ENCODE assay signal across 2 cellular contexts in the genomic region with DNA sequence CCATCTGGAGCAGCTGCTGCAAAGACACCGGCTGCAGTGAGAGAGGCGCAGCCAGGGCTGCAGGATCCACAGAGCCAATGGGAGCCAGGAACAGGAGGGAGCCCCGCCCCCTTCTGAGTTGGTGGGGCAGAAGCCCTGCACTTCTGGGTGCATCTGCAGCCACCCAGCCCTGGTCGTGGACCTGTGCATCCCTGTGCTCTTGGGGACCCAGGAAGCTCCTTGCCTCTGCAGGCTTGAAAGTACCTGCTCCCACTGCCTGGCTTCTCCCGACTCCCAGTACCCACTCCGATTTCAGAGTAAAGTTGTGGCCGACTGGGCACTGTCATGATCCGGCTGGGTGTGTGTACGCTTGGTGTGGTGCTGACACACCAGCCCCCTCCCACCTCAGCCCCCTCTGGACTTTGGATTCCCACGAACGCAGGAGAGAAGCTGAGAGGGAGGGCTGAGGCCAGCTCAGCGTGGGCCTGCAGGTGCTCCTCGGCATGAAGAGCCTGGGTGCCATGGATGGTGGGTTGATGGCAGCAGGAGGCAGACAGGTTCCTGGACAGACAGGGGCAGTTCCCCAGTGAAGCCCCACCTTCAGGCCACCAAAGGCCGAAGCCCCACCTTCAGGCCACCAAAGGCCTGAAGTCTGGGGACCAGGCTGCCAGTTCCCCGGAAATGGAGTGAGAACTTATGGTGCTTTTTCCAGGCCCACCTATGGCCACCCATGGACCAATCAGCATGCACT.
TF ChIP-seq lines count a peak whose summit lies in the region.

No MANE protein-coding gene starts in this region.

TF ChIP-seq in GM23338, 12 proteins besides CTCF, POLR2A, EP300 and RAD21 (continues in another document):
- TF ChIP-seq POLR2AphosphoS5 (IDR thresholded peaks at IDR 0.05; ENCODE audit: low read depth): no peak
- no peak for TF ChIP-seq NANOG (IDR thresholded peaks at IDR 0.05; ENCODE audit: borderline replicate concordance)
- no peak for TF ChIP-seq ZNF114 (CRISPR knock-in tag; IDR thresholded peaks at IDR 0.05)
- TF ChIP-seq CREB1 (CRISPR knock-in tag; IDR thresholded peaks at IDR 0.05; ENCODE audit: low read depth): no peak
- TF ChIP-seq STAT1 (IDR thresholded peaks at IDR 0.05; ENCODE audit: unreplicated experiment): no peak
- TF ChIP-seq ZNF331 (CRISPR knock-in tag; IDR thresholded peaks at IDR 0.05; ENCODE audit: low read depth): no peak
- no peak for TF ChIP-seq EZH2phosphoT487 (IDR thresholded peaks at IDR 0.05; ENCODE audit: unreplicated experiment)
- TF ChIP-seq, protein P1, sequence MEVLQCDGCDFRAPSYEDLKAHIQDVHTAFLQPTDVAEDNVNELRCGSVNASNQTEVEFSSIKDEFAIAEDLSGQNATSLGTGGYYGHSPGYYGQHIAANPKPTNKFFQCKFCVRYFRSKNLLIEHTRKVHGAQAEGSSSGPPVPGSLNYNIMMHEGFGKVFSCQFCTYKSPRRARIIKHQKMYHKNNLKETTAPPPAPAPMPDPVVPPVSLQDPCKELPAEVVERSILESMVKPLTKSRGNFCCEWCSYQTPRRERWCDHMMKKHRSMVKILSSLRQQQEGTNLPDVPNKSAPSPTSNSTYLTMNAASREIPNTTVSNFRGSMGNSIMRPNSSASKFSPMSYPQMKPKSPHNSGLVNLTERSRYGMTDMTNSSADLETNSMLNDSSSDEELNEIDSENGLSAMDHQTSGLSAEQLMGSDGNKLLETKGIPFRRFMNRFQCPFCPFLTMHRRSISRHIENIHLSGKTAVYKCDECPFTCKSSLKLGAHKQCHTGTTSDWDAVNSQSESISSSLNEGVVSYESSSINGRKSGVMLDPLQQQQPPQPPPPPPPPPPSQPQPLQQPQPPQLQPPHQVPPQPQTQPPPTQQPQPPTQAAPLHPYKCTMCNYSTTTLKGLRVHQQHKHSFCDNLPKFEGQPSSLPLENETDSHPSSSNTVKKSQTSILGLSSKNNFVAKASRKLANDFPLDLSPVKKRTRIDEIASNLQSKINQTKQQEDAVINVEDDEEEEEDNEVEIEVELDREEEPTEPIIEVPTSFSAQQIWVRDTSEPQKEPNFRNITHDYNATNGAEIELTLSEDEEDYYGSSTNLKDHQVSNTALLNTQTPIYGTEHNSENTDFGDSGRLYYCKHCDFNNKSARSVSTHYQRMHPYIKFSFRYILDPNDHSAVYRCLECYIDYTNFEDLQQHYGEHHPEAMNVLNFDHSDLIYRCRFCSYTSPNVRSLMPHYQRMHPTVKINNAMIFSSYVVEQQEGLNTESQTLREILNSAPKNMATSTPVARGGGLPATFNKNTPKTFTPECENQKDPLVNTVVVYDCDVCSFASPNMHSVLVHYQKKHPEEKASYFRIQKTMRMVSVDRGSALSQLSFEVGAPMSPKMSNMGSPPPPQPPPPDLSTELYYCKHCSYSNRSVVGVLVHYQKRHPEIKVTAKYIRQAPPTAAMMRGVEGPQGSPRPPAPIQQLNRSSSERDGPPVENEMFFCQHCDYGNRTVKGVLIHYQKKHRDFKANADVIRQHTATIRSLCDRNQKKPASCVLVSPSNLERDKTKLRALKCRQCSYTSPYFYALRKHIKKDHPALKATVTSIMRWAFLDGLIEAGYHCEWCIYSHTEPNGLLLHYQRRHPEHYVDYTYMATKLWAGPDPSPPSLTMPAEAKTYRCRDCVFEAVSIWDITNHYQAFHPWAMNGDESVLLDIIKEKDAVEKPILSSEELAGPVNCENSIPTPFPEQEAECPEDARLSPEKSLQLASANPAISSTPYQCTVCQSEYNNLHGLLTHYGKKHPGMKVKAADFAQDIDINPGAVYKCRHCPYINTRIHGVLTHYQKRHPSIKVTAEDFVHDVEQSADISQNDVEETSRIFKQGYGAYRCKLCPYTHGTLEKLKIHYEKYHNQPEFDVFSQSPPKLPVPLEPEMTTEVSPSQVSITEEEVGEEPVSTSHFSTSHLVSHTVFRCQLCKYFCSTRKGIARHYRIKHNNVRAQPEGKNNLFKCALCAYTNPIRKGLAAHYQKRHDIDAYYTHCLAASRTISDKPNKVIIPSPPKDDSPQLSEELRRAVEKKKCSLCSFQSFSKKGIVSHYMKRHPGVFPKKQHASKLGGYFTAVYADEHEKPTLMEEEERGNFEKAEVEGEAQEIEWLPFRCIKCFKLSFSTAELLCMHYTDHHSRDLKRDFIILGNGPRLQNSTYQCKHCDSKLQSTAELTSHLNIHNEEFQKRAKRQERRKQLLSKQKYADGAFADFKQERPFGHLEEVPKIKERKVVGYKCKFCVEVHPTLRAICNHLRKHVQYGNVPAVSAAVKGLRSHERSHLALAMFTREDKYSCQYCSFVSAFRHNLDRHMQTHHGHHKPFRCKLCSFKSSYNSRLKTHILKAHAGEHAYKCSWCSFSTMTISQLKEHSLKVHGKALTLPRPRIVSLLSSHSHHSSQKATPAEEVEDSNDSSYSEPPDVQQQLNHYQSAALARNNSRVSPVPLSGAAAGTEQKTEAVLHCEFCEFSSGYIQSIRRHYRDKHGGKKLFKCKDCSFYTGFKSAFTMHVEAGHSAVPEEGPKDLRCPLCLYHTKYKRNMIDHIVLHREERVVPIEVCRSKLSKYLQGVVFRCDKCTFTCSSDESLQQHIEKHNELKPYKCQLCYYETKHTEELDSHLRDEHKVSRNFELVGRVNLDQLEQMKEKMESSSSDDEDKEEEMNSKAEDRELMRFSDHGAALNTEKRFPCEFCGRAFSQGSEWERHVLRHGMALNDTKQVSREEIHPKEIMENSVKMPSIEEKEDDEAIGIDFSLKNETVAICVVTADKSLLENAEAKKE (CRISPR knock-in tag; IDR thresholded peaks at IDR 0.05): no peak
- TF ChIP-seq, protein P2, sequence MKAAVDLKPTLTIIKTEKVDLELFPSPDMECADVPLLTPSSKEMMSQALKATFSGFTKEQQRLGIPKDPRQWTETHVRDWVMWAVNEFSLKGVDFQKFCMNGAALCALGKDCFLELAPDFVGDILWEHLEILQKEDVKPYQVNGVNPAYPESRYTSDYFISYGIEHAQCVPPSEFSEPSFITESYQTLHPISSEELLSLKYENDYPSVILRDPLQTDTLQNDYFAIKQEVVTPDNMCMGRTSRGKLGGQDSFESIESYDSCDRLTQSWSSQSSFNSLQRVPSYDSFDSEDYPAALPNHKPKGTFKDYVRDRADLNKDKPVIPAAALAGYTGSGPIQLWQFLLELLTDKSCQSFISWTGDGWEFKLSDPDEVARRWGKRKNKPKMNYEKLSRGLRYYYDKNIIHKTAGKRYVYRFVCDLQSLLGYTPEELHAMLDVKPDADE (IDR thresholded peaks at IDR 0.05): no peak
- no peak for TF ChIP-seq EZH2 (IDR thresholded peaks at IDR 0.05; ENCODE audit: low read depth, unreplicated experiment)
- TF ChIP-seq JUNB (IDR thresholded peaks at IDR 0.05; ENCODE audit: unreplicated experiment): no peak

TF ChIP-seq in HepG2, 621 proteins besides CTCF, POLR2A, EP300 and RAD21:
- TF ChIP-seq HNRNPUL1 (IDR thresholded peaks at IDR 0.05; ENCODE audit: low read depth, low read length) (no peak), ZNF788 (CRISPR knock-in tag; IDR thresholded peaks at IDR 0.05; ENCODE audit: borderline replicate concordance) (no peak), RBAK (CRISPR knock-in tag; IDR thresholded peaks at IDR 0.05) (no peak), SP1 (IDR thresholded peaks at IDR 0.05) (no peak), SP1 (CRISPR knock-in tag; IDR thresholded peaks at IDR 0.05) (no peak), HCFC1 (IDR thresholded peaks at IDR 0.05; ENCODE audit: low read depth, low read length) (no peak), NFIC (IDR thresholded peaks at IDR 0.05; ENCODE audit: low read length) (no peak), TOE1 (CRISPR knock-in tag; IDR thresholded peaks at IDR 0.05) (no peak), ZNF296 (CRISPR knock-in tag; conservative IDR thresholded peaks at IDR 0.05) (no peak), TP53 (CRISPR knock-in tag; conservative IDR thresholded peaks at IDR 0.05) (no peak), ZNF703 (CRISPR knock-in tag; IDR thresholded peaks at IDR 0.05; ENCODE audit: borderline replicate concordance) (no peak), ZMYM2 (CRISPR knock-in tag; IDR thresholded peaks at IDR 0.05) (no peak), ZNF232 (CRISPR knock-in tag; IDR thresholded peaks at IDR 0.05; ENCODE audit: borderline replicate concordance) (no peak), ZBTB42 (CRISPR knock-in tag; IDR thresholded peaks at IDR 0.05) (no peak), THAP8 (CRISPR knock-in tag; IDR thresholded peaks at IDR 0.05; ENCODE audit: borderline replicate concordance) (no peak), RARG (CRISPR knock-in tag; IDR thresholded peaks at IDR 0.05; ENCODE audit: low read depth) (no peak)
- TF ChIP-seq, protein P3, sequence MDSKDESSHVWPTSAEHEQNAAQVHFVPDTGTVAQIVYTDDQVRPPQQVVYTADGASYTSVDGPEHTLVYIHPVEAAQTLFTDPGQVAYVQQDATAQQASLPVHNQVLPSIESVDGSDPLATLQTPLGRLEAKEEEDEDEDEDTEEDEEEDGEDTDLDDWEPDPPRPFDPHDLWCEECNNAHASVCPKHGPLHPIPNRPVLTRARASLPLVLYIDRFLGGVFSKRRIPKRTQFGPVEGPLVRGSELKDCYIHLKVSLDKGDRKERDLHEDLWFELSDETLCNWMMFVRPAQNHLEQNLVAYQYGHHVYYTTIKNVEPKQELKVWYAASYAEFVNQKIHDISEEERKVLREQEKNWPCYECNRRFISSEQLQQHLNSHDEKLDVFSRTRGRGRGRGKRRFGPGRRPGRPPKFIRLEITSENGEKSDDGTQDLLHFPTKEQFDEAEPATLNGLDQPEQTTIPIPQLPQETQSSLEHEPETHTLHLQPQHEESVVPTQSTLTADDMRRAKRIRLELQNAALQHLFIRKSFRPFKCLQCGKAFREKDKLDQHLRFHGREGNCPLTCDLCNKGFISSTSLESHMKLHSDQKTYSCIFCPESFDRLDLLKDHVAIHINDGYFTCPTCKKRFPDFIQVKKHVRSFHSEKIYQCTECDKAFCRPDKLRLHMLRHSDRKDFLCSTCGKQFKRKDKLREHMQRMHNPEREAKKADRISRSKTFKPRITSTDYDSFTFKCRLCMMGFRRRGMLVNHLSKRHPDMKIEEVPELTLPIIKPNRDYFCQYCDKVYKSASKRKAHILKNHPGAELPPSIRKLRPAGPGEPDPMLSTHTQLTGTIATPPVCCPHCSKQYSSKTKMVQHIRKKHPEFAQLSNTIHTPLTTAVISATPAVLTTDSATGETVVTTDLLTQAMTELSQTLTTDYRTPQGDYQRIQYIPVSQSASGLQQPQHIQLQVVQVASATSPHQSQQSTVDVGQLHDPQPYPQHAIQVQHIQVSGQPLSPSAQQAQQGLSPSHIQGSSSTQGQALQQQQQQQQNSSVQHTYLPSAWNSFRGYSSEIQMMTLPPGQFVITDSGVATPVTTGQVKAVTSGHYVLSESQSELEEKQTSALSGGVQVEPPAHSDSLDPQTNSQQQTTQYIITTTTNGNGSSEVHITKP (CRISPR knock-in tag; IDR thresholded peaks at IDR 0.05; ENCODE audit: low read depth): no peak
- TF ChIP-seq, protein P4, sequence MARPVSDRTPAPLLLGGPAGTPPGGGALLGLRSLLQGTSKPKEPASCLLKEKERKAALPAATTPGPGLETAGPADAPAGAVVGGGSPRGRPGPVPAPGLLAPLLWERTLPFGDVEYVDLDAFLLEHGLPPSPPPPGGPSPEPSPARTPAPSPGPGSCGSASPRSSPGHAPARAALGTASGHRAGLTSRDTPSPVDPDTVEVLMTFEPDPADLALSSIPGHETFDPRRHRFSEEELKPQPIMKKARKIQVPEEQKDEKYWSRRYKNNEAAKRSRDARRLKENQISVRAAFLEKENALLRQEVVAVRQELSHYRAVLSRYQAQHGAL (CRISPR knock-in tag; IDR thresholded peaks at IDR 0.05; ENCODE audit: not compliant biosample characterization): no peak
TF ChIP-seq in HepG2: peak in this region for 0.
